1 cellular context compared by ENCODE assay signal in the genomic region with DNA sequence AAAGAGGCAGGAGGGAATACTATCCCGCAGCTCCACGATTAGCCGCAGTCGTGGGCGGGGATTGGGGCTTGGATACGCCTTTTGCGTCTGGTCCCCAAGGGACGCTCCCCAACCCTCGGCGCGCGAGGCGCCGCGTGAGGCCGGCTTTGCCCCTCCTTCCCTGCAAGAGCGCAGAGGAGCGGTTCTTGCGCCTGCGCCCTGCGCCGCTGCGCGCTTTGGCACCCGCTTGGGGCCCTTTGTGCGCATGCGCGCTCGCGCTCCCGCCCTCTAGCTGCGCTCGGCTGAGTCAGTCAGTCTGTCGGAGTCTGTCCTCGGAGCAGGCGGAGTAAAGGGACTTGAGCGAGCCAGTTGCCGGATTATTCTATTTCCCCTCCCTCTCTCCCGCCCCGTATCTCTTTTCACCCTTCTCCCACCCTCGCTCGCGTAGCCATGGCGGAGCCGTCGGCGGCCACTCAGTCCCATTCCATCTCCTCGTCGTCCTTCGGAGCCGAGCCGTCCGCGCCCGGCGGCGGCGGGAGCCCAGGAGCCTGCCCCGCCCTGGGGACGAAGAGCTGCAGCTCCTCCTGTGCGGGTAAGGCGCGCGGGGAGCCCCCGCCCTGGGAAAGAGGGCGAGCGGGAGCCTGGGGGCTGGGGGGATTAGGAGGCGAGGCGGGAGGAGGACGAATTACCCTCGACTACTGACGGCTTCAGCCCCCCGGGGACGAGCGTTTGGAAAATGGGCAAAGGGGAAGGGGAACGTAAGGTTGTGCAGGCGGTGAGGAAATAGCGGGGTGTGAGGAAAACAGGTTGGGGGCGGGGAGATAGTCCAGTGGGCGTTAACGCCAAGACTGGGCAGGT.
TF ChIP-seq lines count a peak whose summit lies in the region.

A gene with protein sequence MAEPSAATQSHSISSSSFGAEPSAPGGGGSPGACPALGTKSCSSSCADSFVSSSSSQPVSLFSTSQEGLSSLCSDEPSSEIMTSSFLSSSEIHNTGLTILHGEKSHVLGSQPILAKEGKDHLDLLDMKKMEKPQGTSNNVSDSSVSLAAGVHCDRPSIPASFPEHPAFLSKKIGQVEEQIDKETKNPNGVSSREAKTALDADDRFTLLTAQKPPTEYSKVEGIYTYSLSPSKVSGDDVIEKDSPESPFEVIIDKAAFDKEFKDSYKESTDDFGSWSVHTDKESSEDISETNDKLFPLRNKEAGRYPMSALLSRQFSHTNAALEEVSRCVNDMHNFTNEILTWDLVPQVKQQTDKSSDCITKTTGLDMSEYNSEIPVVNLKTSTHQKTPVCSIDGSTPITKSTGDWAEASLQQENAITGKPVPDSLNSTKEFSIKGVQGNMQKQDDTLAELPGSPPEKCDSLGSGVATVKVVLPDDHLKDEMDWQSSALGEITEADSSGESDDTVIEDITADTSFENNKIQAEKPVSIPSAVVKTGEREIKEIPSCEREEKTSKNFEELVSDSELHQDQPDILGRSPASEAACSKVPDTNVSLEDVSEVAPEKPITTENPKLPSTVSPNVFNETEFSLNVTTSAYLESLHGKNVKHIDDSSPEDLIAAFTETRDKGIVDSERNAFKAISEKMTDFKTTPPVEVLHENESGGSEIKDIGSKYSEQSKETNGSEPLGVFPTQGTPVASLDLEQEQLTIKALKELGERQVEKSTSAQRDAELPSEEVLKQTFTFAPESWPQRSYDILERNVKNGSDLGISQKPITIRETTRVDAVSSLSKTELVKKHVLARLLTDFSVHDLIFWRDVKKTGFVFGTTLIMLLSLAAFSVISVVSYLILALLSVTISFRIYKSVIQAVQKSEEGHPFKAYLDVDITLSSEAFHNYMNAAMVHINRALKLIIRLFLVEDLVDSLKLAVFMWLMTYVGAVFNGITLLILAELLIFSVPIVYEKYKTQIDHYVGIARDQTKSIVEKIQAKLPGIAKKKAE (plus strand): TSS at position 293 of the 837 bp plus-strand sequence. CDS start 137 bp downstream, at position 430.

TF ChIP-seq in GM12878, 131 proteins besides CTCF, POLR2A, EP300 and RAD21 (continued from another document and continues in another):
- TF ChIP-seq, protein P1, sequence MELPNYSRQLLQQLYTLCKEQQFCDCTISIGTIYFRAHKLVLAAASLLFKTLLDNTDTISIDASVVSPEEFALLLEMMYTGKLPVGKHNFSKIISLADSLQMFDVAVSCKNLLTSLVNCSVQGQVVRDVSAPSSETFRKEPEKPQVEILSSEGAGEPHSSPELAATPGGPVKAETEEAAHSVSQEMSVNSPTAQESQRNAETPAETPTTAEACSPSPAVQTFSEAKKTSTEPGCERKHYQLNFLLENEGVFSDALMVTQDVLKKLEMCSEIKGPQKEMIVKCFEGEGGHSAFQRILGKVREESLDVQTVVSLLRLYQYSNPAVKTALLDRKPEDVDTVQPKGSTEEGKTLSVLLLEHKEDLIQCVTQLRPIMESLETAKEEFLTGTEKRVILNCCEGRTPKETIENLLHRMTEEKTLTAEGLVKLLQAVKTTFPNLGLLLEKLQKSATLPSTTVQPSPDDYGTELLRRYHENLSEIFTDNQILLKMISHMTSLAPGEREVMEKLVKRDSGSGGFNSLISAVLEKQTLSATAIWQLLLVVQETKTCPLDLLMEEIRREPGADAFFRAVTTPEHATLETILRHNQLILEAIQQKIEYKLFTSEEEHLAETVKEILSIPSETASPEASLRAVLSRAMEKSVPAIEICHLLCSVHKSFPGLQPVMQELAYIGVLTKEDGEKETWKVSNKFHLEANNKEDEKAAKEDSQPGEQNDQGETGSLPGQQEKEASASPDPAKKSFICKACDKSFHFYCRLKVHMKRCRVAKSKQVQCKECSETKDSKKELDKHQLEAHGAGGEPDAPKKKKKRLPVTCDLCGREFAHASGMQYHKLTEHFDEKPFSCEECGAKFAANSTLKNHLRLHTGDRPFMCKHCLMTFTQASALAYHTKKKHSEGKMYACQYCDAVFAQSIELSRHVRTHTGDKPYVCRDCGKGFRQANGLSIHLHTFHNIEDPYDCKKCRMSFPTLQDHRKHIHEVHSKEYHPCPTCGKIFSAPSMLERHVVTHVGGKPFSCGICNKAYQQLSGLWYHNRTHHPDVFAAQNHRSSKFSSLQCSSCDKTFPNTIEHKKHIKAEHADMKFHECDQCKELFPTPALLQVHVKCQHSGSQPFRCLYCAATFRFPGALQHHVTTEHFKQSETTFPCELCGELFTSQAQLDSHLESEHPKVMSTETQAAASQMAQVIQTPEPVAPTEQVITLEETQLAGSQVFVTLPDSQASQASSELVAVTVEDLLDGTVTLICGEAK (IDR thresholded peaks at IDR 0.05; ENCODE audit: borderline replicate concordance), result no peak
- TF ChIP-seq, protein P2, sequence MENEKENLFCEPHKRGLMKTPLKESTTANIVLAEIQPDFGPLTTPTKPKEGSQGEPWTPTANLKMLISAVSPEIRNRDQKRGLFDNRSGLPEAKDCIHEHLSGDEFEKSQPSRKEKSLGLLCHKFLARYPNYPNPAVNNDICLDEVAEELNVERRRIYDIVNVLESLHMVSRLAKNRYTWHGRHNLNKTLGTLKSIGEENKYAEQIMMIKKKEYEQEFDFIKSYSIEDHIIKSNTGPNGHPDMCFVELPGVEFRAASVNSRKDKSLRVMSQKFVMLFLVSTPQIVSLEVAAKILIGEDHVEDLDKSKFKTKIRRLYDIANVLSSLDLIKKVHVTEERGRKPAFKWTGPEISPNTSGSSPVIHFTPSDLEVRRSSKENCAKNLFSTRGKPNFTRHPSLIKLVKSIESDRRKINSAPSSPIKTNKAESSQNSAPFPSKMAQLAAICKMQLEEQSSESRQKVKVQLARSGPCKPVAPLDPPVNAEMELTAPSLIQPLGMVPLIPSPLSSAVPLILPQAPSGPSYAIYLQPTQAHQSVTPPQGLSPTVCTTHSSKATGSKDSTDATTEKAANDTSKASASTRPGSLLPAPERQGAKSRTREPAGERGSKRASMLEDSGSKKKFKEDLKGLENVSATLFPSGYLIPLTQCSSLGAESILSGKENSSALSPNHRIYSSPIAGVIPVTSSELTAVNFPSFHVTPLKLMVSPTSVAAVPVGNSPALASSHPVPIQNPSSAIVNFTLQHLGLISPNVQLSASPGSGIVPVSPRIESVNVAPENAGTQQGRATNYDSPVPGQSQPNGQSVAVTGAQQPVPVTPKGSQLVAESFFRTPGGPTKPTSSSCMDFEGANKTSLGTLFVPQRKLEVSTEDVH (IDR thresholded peaks at IDR 0.05; ENCODE audit: low read depth, partially characterized antibody), result no peak
- TF ChIP-seq EGR1 (IDR thresholded peaks at IDR 0.05; ENCODE audit: borderline replicate concordance in 1 of 2, low read depth in 2 of 2, low read length in 2 of 2) (0 out of 3 replicates have a peak, but pooled peaks of 1 of the 2 experiments have one; percentile 30), NR2C1 (IDR thresholded peaks at IDR 0.05) (no peak), PAX8 (IDR thresholded peaks at IDR 0.05) (no peak), SIN3A (IDR thresholded peaks at IDR 0.05; ENCODE audit: low read depth, low read length) (no peak), RB1 (IDR thresholded peaks at IDR 0.05; ENCODE audit: borderline replicate concordance) (0 out of 2 replicates have a peak, but pooled peaks have one; percentile 38), IRF4 (IDR thresholded peaks at IDR 0.05; ENCODE audit: low read depth, low read length) (0 out of 2 replicates have a peak, but pooled peaks have one; percentile 14), SREBF1 (IDR thresholded peaks at IDR 0.05; ENCODE audit: low read length) (no peak), MYC (IDR thresholded peaks at IDR 0.05; ENCODE audit: insufficient read depth, insufficient read length, insufficient replicate concordance, low read length, severe bottlenecking) (peak; percentile 34), YY1 (IDR thresholded peaks at IDR 0.05; ENCODE audit: low read depth, low read length) (peak; percentile 63), ZZZ3 (IDR thresholded peaks at IDR 0.05; ENCODE audit: control insufficient read depth, insufficient read length, low read depth) (no peak), CHD4 (IDR thresholded peaks at IDR 0.05) (no peak), FOS (IDR thresholded peaks at IDR 0.05; ENCODE audit: borderline replicate concordance, extremely low read depth, insufficient read length) (no peak), ESRRA (IDR thresholded peaks at IDR 0.05; ENCODE audit: low read length) (no peak), RELA (IDR thresholded peaks at IDR 0.05; ENCODE audit: borderline replicate concordance, partially characterized antibody) (no peak), ELK1 (IDR thresholded peaks at IDR 0.05; ENCODE audit: low read depth, low read length) (no peak), SMC3 (IDR thresholded peaks at IDR 0.05; ENCODE audit: borderline replicate concordance, low read length) (no peak), BMI1 (IDR thresholded peaks at IDR 0.05; ENCODE audit: borderline replicate concordance) (0 out of 2 replicates have a peak, but pooled peaks have one; percentile 24), NKRF (conservative IDR thresholded peaks at IDR 0.05) (no peak), YBX1 (IDR thresholded peaks at IDR 0.05) (no peak), PAX5 (IDR thresholded peaks at IDR 0.05; ENCODE audit: borderline replicate concordance, low read depth, low read length) (peak; percentile 70; the same call in 1 of the 2 replicates), STAT1 (conservative IDR thresholded peaks at IDR 0.05) (no peak), NRF1 (conservative IDR thresholded peaks at IDR 0.05; ENCODE audit: low read depth, low read length) (peak; percentile 97), PRDM15 (CRISPR knock-in tag; IDR thresholded peaks at IDR 0.05) (no peak)
- TF ChIP-seq, protein P3, sequence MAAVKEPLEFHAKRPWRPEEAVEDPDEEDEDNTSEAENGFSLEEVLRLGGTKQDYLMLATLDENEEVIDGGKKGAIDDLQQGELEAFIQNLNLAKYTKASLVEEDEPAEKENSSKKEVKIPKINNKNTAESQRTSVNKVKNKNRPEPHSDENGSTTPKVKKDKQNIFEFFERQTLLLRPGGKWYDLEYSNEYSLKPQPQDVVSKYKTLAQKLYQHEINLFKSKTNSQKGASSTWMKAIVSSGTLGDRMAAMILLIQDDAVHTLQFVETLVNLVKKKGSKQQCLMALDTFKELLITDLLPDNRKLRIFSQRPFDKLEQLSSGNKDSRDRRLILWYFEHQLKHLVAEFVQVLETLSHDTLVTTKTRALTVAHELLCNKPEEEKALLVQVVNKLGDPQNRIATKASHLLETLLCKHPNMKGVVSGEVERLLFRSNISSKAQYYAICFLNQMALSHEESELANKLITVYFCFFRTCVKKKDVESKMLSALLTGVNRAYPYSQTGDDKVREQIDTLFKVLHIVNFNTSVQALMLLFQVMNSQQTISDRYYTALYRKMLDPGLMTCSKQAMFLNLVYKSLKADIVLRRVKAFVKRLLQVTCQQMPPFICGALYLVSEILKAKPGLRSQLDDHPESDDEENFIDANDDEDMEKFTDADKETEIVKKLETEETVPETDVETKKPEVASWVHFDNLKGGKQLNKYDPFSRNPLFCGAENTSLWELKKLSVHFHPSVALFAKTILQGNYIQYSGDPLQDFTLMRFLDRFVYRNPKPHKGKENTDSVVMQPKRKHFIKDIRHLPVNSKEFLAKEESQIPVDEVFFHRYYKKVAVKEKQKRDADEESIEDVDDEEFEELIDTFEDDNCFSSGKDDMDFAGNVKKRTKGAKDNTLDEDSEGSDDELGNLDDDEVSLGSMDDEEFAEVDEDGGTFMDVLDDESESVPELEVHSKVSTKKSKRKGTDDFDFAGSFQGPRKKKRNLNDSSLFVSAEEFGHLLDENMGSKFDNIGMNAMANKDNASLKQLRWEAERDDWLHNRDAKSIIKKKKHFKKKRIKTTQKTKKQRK (IDR thresholded peaks at IDR 0.05; ENCODE audit: low read depth, low read length), result no peak
- TF ChIP-seq, protein P4, sequence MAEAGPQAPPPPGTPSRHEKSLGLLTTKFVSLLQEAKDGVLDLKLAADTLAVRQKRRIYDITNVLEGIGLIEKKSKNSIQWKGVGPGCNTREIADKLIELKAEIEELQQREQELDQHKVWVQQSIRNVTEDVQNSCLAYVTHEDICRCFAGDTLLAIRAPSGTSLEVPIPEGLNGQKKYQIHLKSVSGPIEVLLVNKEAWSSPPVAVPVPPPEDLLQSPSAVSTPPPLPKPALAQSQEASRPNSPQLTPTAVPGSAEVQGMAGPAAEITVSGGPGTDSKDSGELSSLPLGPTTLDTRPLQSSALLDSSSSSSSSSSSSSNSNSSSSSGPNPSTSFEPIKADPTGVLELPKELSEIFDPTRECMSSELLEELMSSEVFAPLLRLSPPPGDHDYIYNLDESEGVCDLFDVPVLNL (IDR thresholded peaks at IDR 0.05; ENCODE audit: low read depth, low read length), result no peak
